In genomic region chr18:11149441-11150270, GRCh38 we compare ENCODE assay signal across 1 cellular context.
TF ChIP-seq lines count a peak whose summit lies in the region.

PIEZO2 (minus strand) TSS chr18:11149569; CDS start chr18:11148588, 981 bp downstream.

TF ChIP-seq in SK-N-SH treated with all-trans-retinoic acid at 6 μM for 48 hours, 23 proteins besides CTCF, POLR2A, EP300 and RAD21 (continued from another document):
- TF ChIP-seq SNAI2 (CRISPR knock-in tag; IDR thresholded peaks at IDR 0.05) (no peak), PATZ1 (CRISPR knock-in tag; IDR thresholded peaks at IDR 0.05; ENCODE audit: borderline replicate concordance) (no peak), ZC3H10 (CRISPR knock-in tag; IDR thresholded peaks at IDR 0.05) (no peak)
